ENCODE assay signal across 18 cellular contexts in the genomic region with DNA sequence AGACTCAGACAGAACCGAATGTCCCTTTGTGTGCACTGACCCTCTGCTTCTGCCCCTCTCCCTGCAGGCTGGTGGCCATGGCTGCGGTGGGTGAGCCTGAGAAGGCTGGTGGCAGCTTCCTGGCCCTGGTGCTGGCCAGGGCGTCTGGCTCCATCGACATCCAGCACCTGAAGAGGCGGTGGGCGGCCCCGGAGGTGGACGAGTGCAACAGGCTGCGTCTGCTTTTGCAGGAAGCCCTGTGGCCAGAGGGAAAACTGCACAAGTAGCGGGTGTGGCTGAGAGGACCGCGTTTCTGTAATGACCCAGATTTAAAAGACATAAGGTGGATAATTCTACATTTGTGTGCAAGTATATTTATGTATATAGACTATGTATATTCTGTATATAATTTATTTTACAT.
DNase-seq lines count a peak whose midpoint lies in the region; ATAC-seq, FAIRE-seq and TF ChIP-seq lines count a peak whose summit lies in the region.
"Had no signal": no experiment of that assay in that cellular context is flagged by ENCODE, and none has a peak within 500 bp of the region (broad histone marks: within the 10 kb centered on the region; RNA-seq: fewer than 3 reads in every experiment).

No MANE protein-coding gene starts in this region.

- H3K4me3 ChIP-seq in H7 (ENCODE audit: insufficient read depth, low read depth, low read length) = no peak overlapping the region
- H3K4me3 ChIP-seq in K562 = no peak overlapping the region
- H3K4me3 ChIP-seq in left lung = no peak overlapping the region
- H3K4me3 ChIP-seq: BLaER1 treated with 17β-estradiol and CSF1 and Interleukin-3, amounts not matched to agents 10 nM and 100 nM; HAP-1 had no signal

- in situ Hi-C loops in K562 (cut with MboI) = no loop called here

- FAIRE-seq in K562 (lab: Jason Lieb, UNC) = no peak

- H3K9ac ChIP-seq in K562 (ENCODE audit: insufficient read depth in 1 of 2, low read depth in 2 of 2, low read length in 2 of 2) = no peak overlapping the region
- H3K9ac ChIP-seq: BLaER1 treated with 17β-estradiol and CSF1 and Interleukin-3, amounts not matched to agents 10 nM and 100 nM had no signal

- H2AFZ ChIP-seq in K562 (ENCODE audit: low read depth, low read length) = no peak overlapping the region

- H3K9me3 ChIP-seq in K562 (replicated peaks; ENCODE audit: control insufficient read depth, insufficient read depth, low read depth, low read length) (no peaks in the 10 kb centered on the region; the same call in 1 of the 2 replicates), left lung (peaks cover 0 to 12% of the 10 kb centered on the region in 2 donors)
- H3K9me3 ChIP-seq: HAP-1 had no signal

- no peaks in the 10 kb centered on the region for H3K27me3 ChIP-seq in H7 (ENCODE audit: control insufficient read depth, insufficient read depth, low read length)
- H3K27me3 ChIP-seq in K562 (ENCODE audit: control insufficient read depth in 2 of 2, insufficient read depth in 2 of 2, low read length in 2 of 2) = no peaks in the 10 kb centered on the region
- no peaks in the 10 kb centered on the region for H3K27me3 ChIP-seq in left lung
- H3K27me3 ChIP-seq: BLaER1 treated with 17β-estradiol and CSF1 and Interleukin-3, amounts not matched to agents 10 nM and 100 nM had no signal

- WGBS in K562 (ENCODE audit: insufficient coverage, low coverage, missing lambda C conversion rate) = 91% methylated on average over 12 of the region's 12 CpGs

- TF ChIP-seq RAD21 in K562 (CRISPR knock-in tag; conservative IDR thresholded peaks at IDR 0.05 in 1 of 2, IDR thresholded peaks at IDR 0.05 in 1 of 2) = no peak

- no peak overlapping the region for H3K27ac ChIP-seq in K562 (ENCODE audit: extremely low read depth, low read depth, low read length)
- H3K27ac ChIP-seq in left lung = no peak overlapping the region
- H3K27ac ChIP-seq: BLaER1 treated with 17β-estradiol and CSF1 and Interleukin-3, amounts not matched to agents 10 nM and 100 nM had no signal

- TF ChIP-seq CTCF in K562 (IDR thresholded peaks at IDR 0.05 in 2 of 3, conservative IDR thresholded peaks at IDR 0.05 in 1 of 3; ENCODE audit: insufficient read depth in 2 of 3, low read depth in 1 of 3, low read length in 3 of 3) = 0 out of 6 replicates have a peak, but pooled peaks of 1 of the 3 experiments have one; percentile 11
- TF ChIP-seq CTCF in left lung (IDR thresholded peaks at IDR 0.05) = no peak

- peak; percentile 9 for DNase-seq in COLO668 (lab: John Stamatoyannopoulos, UW; ENCODE audit: unreplicated experiment)
- DNase-seq in H7 = peak; percentile 73
- DNase-seq in K562 (ENCODE audit: extremely low read depth in 1 of 4, low spot score in 3 of 4) = peak in 2 of 4 experiments; percentile 55 to 59
- no peak for DNase-seq in left lung
- DNase-seq in mucosa of gallbladder (ENCODE audit: low spot score) = no peak
- no peak for DNase-seq in cerebellar cortex (ENCODE audit: low spot score)
- DNase-seq in germinal center (ENCODE audit: low spot score) = no peak
- DNase-seq: CD8-positive, alpha-beta T cell; DMS79; NCI-H1105; NCI-H2081 treated with DMSO at 0.1 percent for 48 hours; NCI-H524; NCI-H82; OCI-M1; Right ventricle myocardium superior had no signal

- H3K4me1 ChIP-seq in K562 (replicated peaks in 1 of 2; ENCODE audit: control insufficient read depth in 2 of 2, insufficient read depth in 2 of 2, low read length in 2 of 2) (no peaks in the 10 kb centered on the region), left lung (no peaks in the 10 kb centered on the region)
- H3K4me1 ChIP-seq: BLaER1 treated with 17β-estradiol and CSF1 and Interleukin-3, amounts not matched to agents 10 nM and 100 nM; HAP-1 had no signal

- ATAC-seq in K562 = peak; percentile 51
- peak; percentile 85 for ATAC-seq in left lung
- ATAC-seq in activated CD4-positive, CD25-positive, alpha-beta regulatory T cell treated with anti-CD3 and anti-CD28 coated beads, Interleukin-2, amount 50 U/mL, for 24 hours = no peak
- ATAC-seq: CD8-positive, alpha-beta T cell had no signal

- H3K36me3 ChIP-seq in H7 (replicated peaks; ENCODE audit: control insufficient read depth, insufficient read depth, low read length) = peaks cover 2% of the 10 kb centered on the region; the same call in 1 of the 2 replicates
- peaks cover 72% of the 10 kb centered on the region for H3K36me3 ChIP-seq in K562 (ENCODE audit: control insufficient read depth, insufficient read depth, low read length)
- peaks cover 0 to 91% of the 10 kb centered on the region in 2 donors for H3K36me3 ChIP-seq in left lung
- H3K36me3 ChIP-seq: HAP-1 had no signal

- intact Hi-C loops in K562 (cut with micrococcal nuclease) (no loop called here), left lung (cut with DNase I) (no loop called here)

- H3K4me2 ChIP-seq in K562 (ENCODE audit: insufficient read depth, low read length) = no peak overlapping the region
- H3K4me2 ChIP-seq: BLaER1 treated with 17β-estradiol and CSF1 and Interleukin-3, amounts not matched to agents 10 nM and 100 nM had no signal

- CTCF ChIA-PET in K562 (lab: Yijun Ruan, JAX; ENCODE audit: low intra/inter-chr PET ratio) = no interaction called here

- no peaks in the 10 kb centered on the region for H4K20me1 ChIP-seq in K562 (replicated peaks; ENCODE audit: control insufficient read depth, insufficient read depth, low read length)
- H4K20me1 ChIP-seq: BLaER1 treated with 17β-estradiol and CSF1 and Interleukin-3, amounts not matched to agents 10 nM and 100 nM had no signal

- TF ChIP-seq POLR2A in K562 (conservative IDR thresholded peaks at IDR 0.05) = no peak

- TF ChIP-seq EP300 in K562 (IDR thresholded peaks at IDR 0.05; ENCODE audit: low read length) = no peak

- POLR2A ChIA-PET in K562 (lab: Yijun Ruan, JAX) = no interaction called here

- no TSS peak for BruUV-seq in K562 (replicated peaks; lab: Mats Ljungman, UMichigan)

- no peaks in the 10 kb centered on the region for H3K79me2 ChIP-seq in K562 (ENCODE audit: control insufficient read depth, insufficient read depth, low read length)

- H3K9me1 ChIP-seq in K562 (ENCODE audit: control insufficient read depth, insufficient read depth, low read length) = peaks cover 3% of the 10 kb centered on the region

TF ChIP-seq in K562, 482 proteins besides CTCF, POLR2A, EP300 and RAD21:
- TF ChIP-seq, protein P1, sequence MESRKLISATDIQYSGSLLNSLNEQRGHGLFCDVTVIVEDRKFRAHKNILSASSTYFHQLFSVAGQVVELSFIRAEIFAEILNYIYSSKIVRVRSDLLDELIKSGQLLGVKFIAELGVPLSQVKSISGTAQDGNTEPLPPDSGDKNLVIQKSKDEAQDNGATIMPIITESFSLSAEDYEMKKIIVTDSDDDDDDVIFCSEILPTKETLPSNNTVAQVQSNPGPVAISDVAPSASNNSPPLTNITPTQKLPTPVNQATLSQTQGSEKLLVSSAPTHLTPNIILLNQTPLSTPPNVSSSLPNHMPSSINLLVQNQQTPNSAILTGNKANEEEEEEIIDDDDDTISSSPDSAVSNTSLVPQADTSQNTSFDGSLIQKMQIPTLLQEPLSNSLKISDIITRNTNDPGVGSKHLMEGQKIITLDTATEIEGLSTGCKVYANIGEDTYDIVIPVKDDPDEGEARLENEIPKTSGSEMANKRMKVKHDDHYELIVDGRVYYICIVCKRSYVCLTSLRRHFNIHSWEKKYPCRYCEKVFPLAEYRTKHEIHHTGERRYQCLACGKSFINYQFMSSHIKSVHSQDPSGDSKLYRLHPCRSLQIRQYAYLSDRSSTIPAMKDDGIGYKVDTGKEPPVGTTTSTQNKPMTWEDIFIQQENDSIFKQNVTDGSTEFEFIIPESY (CRISPR knock-in tag; IDR thresholded peaks at IDR 0.05) = peak; percentile 92
- TF ChIP-seq FOXK1 (CRISPR knock-in tag; IDR thresholded peaks at IDR 0.05; ENCODE audit: borderline replicate concordance) = no peak

Comparison
In these comparisons a context has a peak if more than half of its experiments do, and no peak if none do; other contexts are left out.
1. DNase-seq: peak in COLO668 (single experiment) and H7 (single experiment); none in left lung (0 of 2), mucosa of gallbladder (single experiment), cerebellar cortex (single experiment) and germinal center (single experiment).
2. ATAC-seq: peak in K562 (single experiment) and left lung (single experiment); none in activated CD4-positive, CD25-positive, alpha-beta regulatory T cell treated with anti-CD3 and anti-CD28 coated beads, Interleukin-2, amount 50 U/mL, for 24 hours (0 of 2).